In the genomic region with DNA sequence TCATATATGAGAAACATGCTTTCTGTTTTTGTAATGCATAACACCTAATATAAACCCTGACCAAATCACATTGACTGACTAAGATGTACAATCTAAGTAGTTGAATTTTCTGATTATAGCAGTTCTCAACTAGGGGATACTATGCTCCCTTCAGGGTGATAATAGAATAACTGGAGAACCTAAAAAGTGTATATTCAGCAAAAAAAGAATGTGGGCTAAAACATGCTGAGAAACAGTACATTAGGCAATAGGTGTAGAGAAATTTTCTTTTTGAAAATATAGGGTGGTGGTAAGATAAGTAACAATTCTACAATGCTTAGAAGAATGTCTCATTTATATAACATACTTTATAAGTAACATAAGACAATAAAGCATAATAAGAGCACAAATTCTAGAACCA, we compare ENCODE assay signal across 2 cellular contexts.
TF ChIP-seq lines count a peak whose summit lies in the region.

No MANE protein-coding gene starts in this region.

TF ChIP-seq in HepG2, 621 proteins besides CTCF, POLR2A, EP300 and RAD21 (continued from another document):
- TF ChIP-seq, protein P1, sequence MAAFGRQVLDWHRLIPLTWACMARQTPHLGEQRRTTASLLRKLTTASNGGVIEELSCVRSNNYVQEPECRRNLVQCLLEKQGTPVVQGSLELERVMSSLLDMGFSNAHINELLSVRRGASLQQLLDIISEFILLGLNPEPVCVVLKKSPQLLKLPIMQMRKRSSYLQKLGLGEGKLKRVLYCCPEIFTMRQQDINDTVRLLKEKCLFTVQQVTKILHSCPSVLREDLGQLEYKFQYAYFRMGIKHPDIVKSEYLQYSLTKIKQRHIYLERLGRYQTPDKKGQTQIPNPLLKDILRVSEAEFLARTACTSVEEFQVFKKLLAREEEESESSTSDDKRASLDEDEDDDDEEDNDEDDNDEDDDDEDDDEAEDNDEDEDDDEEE (CRISPR knock-in tag; IDR thresholded peaks at IDR 0.05), result no peak
- peak; percentile 81 for TF ChIP-seq MAFF (IDR thresholded peaks at IDR 0.05; ENCODE audit: low read depth, low read length)
- TF ChIP-seq, protein P2, sequence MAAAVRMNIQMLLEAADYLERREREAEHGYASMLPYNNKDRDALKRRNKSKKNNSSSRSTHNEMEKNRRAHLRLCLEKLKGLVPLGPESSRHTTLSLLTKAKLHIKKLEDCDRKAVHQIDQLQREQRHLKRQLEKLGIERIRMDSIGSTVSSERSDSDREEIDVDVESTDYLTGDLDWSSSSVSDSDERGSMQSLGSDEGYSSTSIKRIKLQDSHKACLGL (CRISPR knock-in tag; IDR thresholded peaks at IDR 0.05), result no peak
TF ChIP-seq in HepG2: peak in this region for 2.

TF ChIP-seq in K562, 482 proteins besides CTCF, POLR2A, EP300 and RAD21 (continued from another document):
- no peak for TF ChIP-seq BCL6 (CRISPR knock-in tag; IDR thresholded peaks at IDR 0.05)
- no peak for TF ChIP-seq NUFIP1 (IDR thresholded peaks at IDR 0.05; ENCODE audit: partially characterized antibody)
- peak; percentile 36 for TF ChIP-seq C11orf30 (IDR thresholded peaks at IDR 0.05; ENCODE audit: low read depth)
- TF ChIP-seq FOXP1 (CRISPR knock-in tag; IDR thresholded peaks at IDR 0.05), result no peak
- no peak for TF ChIP-seq ZNF644 (tag; IDR thresholded peaks at IDR 0.05; ENCODE audit: low read depth)
- TF ChIP-seq, protein P3, sequence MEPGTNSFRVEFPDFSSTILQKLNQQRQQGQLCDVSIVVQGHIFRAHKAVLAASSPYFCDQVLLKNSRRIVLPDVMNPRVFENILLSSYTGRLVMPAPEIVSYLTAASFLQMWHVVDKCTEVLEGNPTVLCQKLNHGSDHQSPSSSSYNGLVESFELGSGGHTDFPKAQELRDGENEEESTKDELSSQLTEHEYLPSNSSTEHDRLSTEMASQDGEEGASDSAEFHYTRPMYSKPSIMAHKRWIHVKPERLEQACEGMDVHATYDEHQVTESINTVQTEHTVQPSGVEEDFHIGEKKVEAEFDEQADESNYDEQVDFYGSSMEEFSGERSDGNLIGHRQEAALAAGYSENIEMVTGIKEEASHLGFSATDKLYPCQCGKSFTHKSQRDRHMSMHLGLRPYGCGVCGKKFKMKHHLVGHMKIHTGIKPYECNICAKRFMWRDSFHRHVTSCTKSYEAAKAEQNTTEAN (CRISPR knock-in tag; IDR thresholded peaks at IDR 0.05), result no peak
- TF ChIP-seq, protein P4, sequence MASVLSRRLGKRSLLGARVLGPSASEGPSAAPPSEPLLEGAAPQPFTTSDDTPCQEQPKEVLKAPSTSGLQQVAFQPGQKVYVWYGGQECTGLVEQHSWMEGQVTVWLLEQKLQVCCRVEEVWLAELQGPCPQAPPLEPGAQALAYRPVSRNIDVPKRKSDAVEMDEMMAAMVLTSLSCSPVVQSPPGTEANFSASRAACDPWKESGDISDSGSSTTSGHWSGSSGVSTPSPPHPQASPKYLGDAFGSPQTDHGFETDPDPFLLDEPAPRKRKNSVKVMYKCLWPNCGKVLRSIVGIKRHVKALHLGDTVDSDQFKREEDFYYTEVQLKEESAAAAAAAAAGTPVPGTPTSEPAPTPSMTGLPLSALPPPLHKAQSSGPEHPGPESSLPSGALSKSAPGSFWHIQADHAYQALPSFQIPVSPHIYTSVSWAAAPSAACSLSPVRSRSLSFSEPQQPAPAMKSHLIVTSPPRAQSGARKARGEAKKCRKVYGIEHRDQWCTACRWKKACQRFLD (CRISPR knock-in tag; IDR thresholded peaks at IDR 0.05), result no peak
- no peak for TF ChIP-seq RBM14 (IDR thresholded peaks at IDR 0.05; ENCODE audit: borderline replicate concordance, insufficient read depth, low read depth, low read length)
- TF ChIP-seq, protein P5, sequence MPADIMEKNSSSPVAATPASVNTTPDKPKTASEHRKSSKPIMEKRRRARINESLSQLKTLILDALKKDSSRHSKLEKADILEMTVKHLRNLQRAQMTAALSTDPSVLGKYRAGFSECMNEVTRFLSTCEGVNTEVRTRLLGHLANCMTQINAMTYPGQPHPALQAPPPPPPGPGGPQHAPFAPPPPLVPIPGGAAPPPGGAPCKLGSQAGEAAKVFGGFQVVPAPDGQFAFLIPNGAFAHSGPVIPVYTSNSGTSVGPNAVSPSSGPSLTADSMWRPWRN (IDR thresholded peaks at IDR 0.05; ENCODE audit: low read depth), result no peak
- TF ChIP-seq HCFC1 (IDR thresholded peaks at IDR 0.05; ENCODE audit: low read depth, low read length), result no peak
- no peak for TF ChIP-seq NFATC3 (IDR thresholded peaks at IDR 0.05)
- TF ChIP-seq, protein P6, sequence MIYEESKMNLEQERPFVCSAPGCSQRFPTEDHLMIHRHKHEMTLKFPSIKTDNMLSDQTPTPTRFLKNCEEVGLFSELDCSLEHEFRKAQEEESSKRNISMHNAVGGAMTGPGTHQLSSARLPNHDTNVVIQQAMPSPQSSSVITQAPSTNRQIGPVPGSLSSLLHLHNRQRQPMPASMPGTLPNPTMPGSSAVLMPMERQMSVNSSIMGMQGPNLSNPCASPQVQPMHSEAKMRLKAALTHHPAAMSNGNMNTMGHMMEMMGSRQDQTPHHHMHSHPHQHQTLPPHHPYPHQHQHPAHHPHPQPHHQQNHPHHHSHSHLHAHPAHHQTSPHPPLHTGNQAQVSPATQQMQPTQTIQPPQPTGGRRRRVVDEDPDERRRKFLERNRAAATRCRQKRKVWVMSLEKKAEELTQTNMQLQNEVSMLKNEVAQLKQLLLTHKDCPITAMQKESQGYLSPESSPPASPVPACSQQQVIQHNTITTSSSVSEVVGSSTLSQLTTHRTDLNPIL (CRISPR knock-in tag; IDR thresholded peaks at IDR 0.05), result no peak
- TF ChIP-seq ZNF197 (CRISPR knock-in tag; IDR thresholded peaks at IDR 0.05; ENCODE audit: low read depth), result no peak
- TF ChIP-seq, protein P7, sequence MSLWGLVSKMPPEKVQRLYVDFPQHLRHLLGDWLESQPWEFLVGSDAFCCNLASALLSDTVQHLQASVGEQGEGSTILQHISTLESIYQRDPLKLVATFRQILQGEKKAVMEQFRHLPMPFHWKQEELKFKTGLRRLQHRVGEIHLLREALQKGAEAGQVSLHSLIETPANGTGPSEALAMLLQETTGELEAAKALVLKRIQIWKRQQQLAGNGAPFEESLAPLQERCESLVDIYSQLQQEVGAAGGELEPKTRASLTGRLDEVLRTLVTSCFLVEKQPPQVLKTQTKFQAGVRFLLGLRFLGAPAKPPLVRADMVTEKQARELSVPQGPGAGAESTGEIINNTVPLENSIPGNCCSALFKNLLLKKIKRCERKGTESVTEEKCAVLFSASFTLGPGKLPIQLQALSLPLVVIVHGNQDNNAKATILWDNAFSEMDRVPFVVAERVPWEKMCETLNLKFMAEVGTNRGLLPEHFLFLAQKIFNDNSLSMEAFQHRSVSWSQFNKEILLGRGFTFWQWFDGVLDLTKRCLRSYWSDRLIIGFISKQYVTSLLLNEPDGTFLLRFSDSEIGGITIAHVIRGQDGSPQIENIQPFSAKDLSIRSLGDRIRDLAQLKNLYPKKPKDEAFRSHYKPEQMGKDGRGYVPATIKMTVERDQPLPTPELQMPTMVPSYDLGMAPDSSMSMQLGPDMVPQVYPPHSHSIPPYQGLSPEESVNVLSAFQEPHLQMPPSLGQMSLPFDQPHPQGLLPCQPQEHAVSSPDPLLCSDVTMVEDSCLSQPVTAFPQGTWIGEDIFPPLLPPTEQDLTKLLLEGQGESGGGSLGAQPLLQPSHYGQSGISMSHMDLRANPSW (CRISPR knock-in tag; IDR thresholded peaks at IDR 0.05), result no peak
- no peak for TF ChIP-seq ZNF311 (CRISPR knock-in tag; IDR thresholded peaks at IDR 0.05)
- no peak for TF ChIP-seq MXI1 (IDR thresholded peaks at IDR 0.05; ENCODE audit: low read depth, low read length)
- TF ChIP-seq MAFF (IDR thresholded peaks at IDR 0.05; ENCODE audit: low read length), result peak; percentile 51; the same call in 1 of the 2 replicates
- peak; percentile 66 for TF ChIP-seq ZNF316 (IDR thresholded peaks at IDR 0.05)
- no peak for TF ChIP-seq ZC3H11A (IDR thresholded peaks at IDR 0.05; ENCODE audit: low read depth, low read length)
- no peak for TF ChIP-seq NR3C1 (CRISPR knock-in tag; IDR thresholded peaks at IDR 0.05)
- no peak for TF ChIP-seq RFX7 (CRISPR knock-in tag; IDR thresholded peaks at IDR 0.05)
- TF ChIP-seq PHF8 (IDR thresholded peaks at IDR 0.05; ENCODE audit: borderline replicate concordance, low read length), result no peak
TF ChIP-seq in K562: peak in this region for 4.
